17 cellular contexts compared by ENCODE assay signal in genomic region chr6:57306273-57306672, GRCh38.
"Had no signal": no experiment of that assay in that cellular context is flagged by ENCODE, and none has a peak within 500 bp of the region (broad histone marks: within the 10 kb centered on the region; RNA-seq: fewer than 3 reads in every experiment).

No MANE protein-coding gene starts in this region.

- DNase-seq: activated CD4-positive, CD25-positive, alpha-beta regulatory T cell treated with anti-CD3 and anti-CD28 coated beads, Interleukin-2, amount 50 U/mL, for 72 hours; activated naive CD4-positive, alpha-beta T cell treated with Interleukin-2 at 50 U/mL for 16 hours; activated naive CD8-positive, alpha-beta T cell treated with anti-CD3 and anti-CD28 coated beads, Interleukin-2, amount 50 U/mL, for 24 hours; activated T-cell treated with anti-CD3 and anti-CD28 coated beads for 4 hours; dermis blood vessel endothelial cell; effector memory CD8-positive, alpha-beta T cell; left ventricle myocardium inferior; ovary; stimulated activated CD4-positive, alpha-beta T cell treated with anti-CD3 and anti-CD28 coated beads, Interleukin-4, amount 100 ng/mL, for 24 hours; stimulated activated naive CD4-positive, alpha-beta T cell; T-helper 1 cell; T1000; upper lobe of left lung had no signal

- H3K36me3 ChIP-seq: left ventricle myocardium inferior, ovary, upper lobe of left lung had no signal

- H3K27me3 ChIP-seq: ovary, upper lobe of left lung had no signal

- ATAC-seq: activated naive CD8-positive, alpha-beta T cell treated with anti-CD3 and anti-CD28 coated beads, Interleukin-2, amount 50 U/mL, for 24 hours; effector memory CD8-positive, alpha-beta T cell had no signal

- FAIRE-seq: bronchial epithelial cell, keratinocyte had no signal

- H3K4me3 ChIP-seq: left ventricle myocardium inferior, ovary, SK-N-MC, skin epidermis, upper lobe of left lung had no signal

- H3K4me1 ChIP-seq: left ventricle myocardium inferior had no signal

- H3K27ac ChIP-seq: SK-N-MC, upper lobe of left lung had no signal

- H3K9me3 ChIP-seq: left ventricle myocardium inferior, ovary, upper lobe of left lung had no signal
